In genomic region chr14:68675233-68675577, GRCh38 we compare ENCODE assay signal across 18 cellular contexts.
DNase-seq lines count a peak whose midpoint lies in the region; FAIRE-seq and TF ChIP-seq lines count a peak whose summit lies in the region.
"Had no signal": no experiment of that assay in that cellular context is flagged by ENCODE, and none has a peak within 500 bp of the region (broad histone marks: within the 10 kb centered on the region; RNA-seq: fewer than 3 reads in every experiment).

No MANE protein-coding gene starts in this region.

- H2BK12ac ChIP-seq in neuronal stem cell (ENCODE audit: low read length): no peak overlapping the region

- H4K8ac ChIP-seq in neuronal stem cell (ENCODE audit: low read depth, low read length): no peak overlapping the region

- DNase-seq in AG10803 (ENCODE audit: low read depth) (peak; percentile 43), LHCN-M2 (ENCODE audit: low read depth) (peak; percentile 92), mammary epithelial cell (peak; percentile 73), neuronal stem cell (ENCODE audit: low spot score) (no peak), NCI-H2081 (lab: John Stamatoyannopoulos, UW) (no peak), kidney (no peak), G401 (ENCODE audit: low spot score) (no peak), DMS79 (lab: John Stamatoyannopoulos, UW) (no peak)
- DNase-seq: activated CD8-positive, alpha-beta memory T cell treated with anti-CD3 and anti-CD28 coated beads, Interleukin-2, amount 50 U/mL, for 4 hours; amygdala; head of caudate nucleus; NCI-H1105; NCI-H510A treated with DMSO at 0.1 percent for 48 hours; Right ventricle myocardium superior; uterus had no signal

- peak overlapping the region; percentile 95 for H3K27ac ChIP-seq in mammary epithelial cell (ENCODE audit: insufficient read depth, low read depth, low read length)
- no peak overlapping the region for H3K27ac ChIP-seq in neuronal stem cell (replicated peaks; ENCODE audit: low read length)
- no peak overlapping the region for H3K27ac ChIP-seq in kidney (ENCODE audit: low read depth in 2 of 2, low read length in 2 of 2)
- H3K27ac ChIP-seq: HL-60, neural progenitor cell, uterus had no signal

- H3K4ac ChIP-seq in neuronal stem cell (ENCODE audit: low read length): no peak overlapping the region

- H3K9me3 ChIP-seq in mammary epithelial cell (replicated peaks; ENCODE audit: insufficient read depth, low read length) (peaks cover 11% of the 10 kb centered on the region), neuronal stem cell (replicated peaks in 1 of 2; ENCODE audit: control insufficient read depth in 2 of 2, insufficient read depth in 1 of 2, low read depth in 1 of 2, low read length in 2 of 2) (peaks cover 0 to 5% of the 10 kb centered on the region in 2 donors), kidney (ENCODE audit: control insufficient read depth in 1 of 2, low read length in 2 of 2) (no peaks in the 10 kb centered on the region)
- H3K9me3 ChIP-seq: uterus had no signal

- no peak overlapping the region for H4K91ac ChIP-seq in neuronal stem cell (ENCODE audit: low read depth, low read length, poor library complexity)

- no peaks in the 10 kb centered on the region for H3K36me3 ChIP-seq in mammary epithelial cell (ENCODE audit: insufficient read depth, low read length)
- H3K36me3 ChIP-seq in neuronal stem cell (replicated peaks in 1 of 2; ENCODE audit: control insufficient read depth in 2 of 2, insufficient read depth in 2 of 2, low read length in 2 of 2): no peaks in the 10 kb centered on the region
- no peaks in the 10 kb centered on the region for H3K36me3 ChIP-seq in kidney (ENCODE audit: control insufficient read depth in 1 of 2, insufficient read depth in 2 of 2, low read length in 2 of 2)
- H3K36me3 ChIP-seq: neural progenitor cell, uterus had no signal

- peak overlapping the region; percentile 26 for H2BK15ac ChIP-seq in neuronal stem cell (ENCODE audit: low read length)

- no peaks in the 10 kb centered on the region for H3K27me3 ChIP-seq in mammary epithelial cell (ENCODE audit: insufficient read depth, low read length)
- H3K27me3 ChIP-seq in neuronal stem cell (ENCODE audit: control insufficient read depth in 3 of 3, insufficient read depth in 3 of 3, low read depth in 1 of 3, low read length in 3 of 3): no peaks in the 10 kb centered on the region
- H3K27me3 ChIP-seq: neural progenitor cell, uterus had no signal

- dilution Hi-C loops in mammary epithelial cell (cut with HindIII; ENCODE audit: low sequenced_read_pairs): no loop called here

- H3K4me2 ChIP-seq in mammary epithelial cell (ENCODE audit: insufficient read depth, low read depth, low read length): peak overlapping the region; percentile 9
- no peak overlapping the region for H3K4me2 ChIP-seq in neuronal stem cell (ENCODE audit: insufficient read depth, low read length, poor library complexity, severe bottlenecking)
- H3K4me2 ChIP-seq: neural progenitor cell had no signal

- H2BK5ac ChIP-seq in neuronal stem cell (ENCODE audit: low read length): no peak overlapping the region

- in situ Hi-C loops in mammary epithelial cell (cut with MboI; ENCODE audit: low sequenced_read_pairs in 2 of 2) (no loop called here), G401 (cut with HindIII; ENCODE audit: low sequenced_read_pairs) (no loop called here)

- no peak overlapping the region for H3K14ac ChIP-seq in neuronal stem cell (ENCODE audit: low read length)

- TF ChIP-seq CTCF in AG10803 (conservative IDR thresholded peaks at IDR 0.05; ENCODE audit: low read length) (no peak), mammary epithelial cell (conservative IDR thresholded peaks at IDR 0.05 in 1 of 2, IDR thresholded peaks at IDR 0.05 in 1 of 2; ENCODE audit: extremely low read depth in 1 of 2, insufficient read depth in 1 of 2, low read depth in 1 of 2, low read length in 2 of 2) (no peak), kidney (IDR thresholded peaks at IDR 0.05; ENCODE audit: borderline replicate concordance, extremely low read depth, insufficient read depth) (no peak)

- no peak for FAIRE-seq in kidney (lab: Jason Lieb, UNC)
- FAIRE-seq: G401.6 had no signal

- H3K4me3 ChIP-seq in AG10803 (ENCODE audit: low read length): no peak overlapping the region
- no peak overlapping the region for H3K4me3 ChIP-seq in mammary epithelial cell (replicated peaks in 1 of 3; ENCODE audit: insufficient read depth in 1 of 3, low read depth in 2 of 3, low read length in 3 of 3)
- H3K4me3 ChIP-seq in neuronal stem cell (ENCODE audit: low read length in 2 of 2): no peak overlapping the region
- H3K4me3 ChIP-seq in kidney (ENCODE audit: low read length in 2 of 2): no peak overlapping the region
- H3K4me3 ChIP-seq: neural progenitor cell, uterus had no signal

- CTCF ChIA-PET in mammary epithelial cell (lab: Charles Lee; ENCODE audit: low non-redundant PET): no interaction called here

- H3K4me1 ChIP-seq in mammary epithelial cell (ENCODE audit: insufficient read depth, low read length) (peaks cover 40% of the 10 kb centered on the region), neuronal stem cell (ENCODE audit: control insufficient read depth in 2 of 2, insufficient read depth in 1 of 2, low read depth in 1 of 2, low read length in 2 of 2) (peaks cover 0 to 11% of the 10 kb centered on the region in 2 donors), kidney (ENCODE audit: control insufficient read depth in 1 of 2, insufficient read depth in 1 of 2, low read depth in 1 of 2, low read length in 2 of 2) (peaks cover 9 to 14% of the 10 kb centered on the region in 2 donors)

- no peak overlapping the region for H2BK120ac ChIP-seq in neuronal stem cell (ENCODE audit: low read depth, low read length)

- 8% methylated on average over 1 of the region's 1 CpG for WGBS in mammary epithelial cell (ENCODE audit: low coverage, missing lambda C conversion rate)
- WGBS in neuronal stem cell (ENCODE audit: extremely low coverage in 2 of 2, insufficient read length in 2 of 2, insufficient replicate concordance in 1 of 2), 2 donors: no CpG with 5 or more reads among the region's 1 CpG

- H3K79me1 ChIP-seq in neuronal stem cell (ENCODE audit: low read depth, low read length): no peaks in the 10 kb centered on the region

- no TSS peak for BruUV-seq in mammary epithelial cell (replicated peaks; lab: Mats Ljungman, UMichigan)

- H3K23ac ChIP-seq in neuronal stem cell (ENCODE audit: low read depth, low read length, poor library complexity): no peak overlapping the region

- H2AK5ac ChIP-seq in neuronal stem cell (ENCODE audit: low read depth, low read length): no peak overlapping the region

- H4K20me1 ChIP-seq in mammary epithelial cell (ENCODE audit: insufficient read depth, low read length): no peaks in the 10 kb centered on the region

- peak overlapping the region; percentile 39 for H2AFZ ChIP-seq in mammary epithelial cell (ENCODE audit: low read depth, low read length)
- no peak overlapping the region for H2AFZ ChIP-seq in neuronal stem cell (ENCODE audit: low read length)
- H2AFZ ChIP-seq: neural progenitor cell had no signal

- intact Hi-C loops in mammary epithelial cell (cut with micrococcal nuclease): loop anchor here (5.0 kb wide), 1 partner anchor 423 kb away; no protein-coding TSS in a partner anchor
- intact Hi-C loops in kidney (cut with DNase I): loop anchor here (10.0 kb wide), 1 partner anchor 110 kb away; no protein-coding TSS in a partner anchor

- H3K79me2 ChIP-seq in mammary epithelial cell (ENCODE audit: insufficient read depth, low read length): no peaks in the 10 kb centered on the region

- H3K9ac ChIP-seq in mammary epithelial cell (ENCODE audit: insufficient read depth, low read length): peak overlapping the region; percentile 20
- no peak overlapping the region for H3K9ac ChIP-seq in neuronal stem cell (ENCODE audit: low read depth, low read length, poor library complexity)
- no peak overlapping the region for H3K9ac ChIP-seq in kidney (ENCODE audit: low read length in 2 of 2)
- H3K9ac ChIP-seq: neural progenitor cell had no signal

- H3K18ac ChIP-seq in neuronal stem cell (ENCODE audit: low read length): no peak overlapping the region

Comparison
In these comparisons a context has a peak if more than half of its experiments do, and no peak if none do; other contexts are left out.
1. DNase-seq: peak in AG10803 (single experiment), LHCN-M2 (single experiment) and mammary epithelial cell (single experiment); none in neuronal stem cell (single experiment), NCI-H2081 (0 of 2), kidney (single experiment), G401 (single experiment) and DMS79 (single experiment).